In genomic region chr2:177535968-177536514, GRCh38 we compare ENCODE assay signal across 14 cellular contexts.
"Had no signal": no experiment of that assay in that cellular context is flagged by ENCODE, and none has a peak within 500 bp of the region (broad histone marks: within the 10 kb centered on the region; RNA-seq: fewer than 3 reads in every experiment).

No MANE protein-coding gene starts in this region.

- H3K4me3 ChIP-seq: adrenal gland, gastrocnemius medialis, hepatocyte, neural progenitor cell, ovary, thoracic aorta had no signal

- H3K9me3 Mint-ChIP-seq: activated CD4-positive, alpha-beta T cell treated with anti-CD3 and anti-CD28 coated beads, Interleukin-2, amount 10 ng/mL, durations not matched to agents 24 days and 14 days; activated T-helper 17 cell treated with anti-CD3 and anti-CD28 coated beads, Interleukin-2, amount 50 U/mL, for 72 hours; neural progenitor cell; stimulated activated naive CD8-positive, alpha-beta T cell treated with anti-CD3 and anti-CD28 coated beads, Interleukin-15, Interleukin-2, amounts not matched to agents 100 ng/mL and 50 ng/mL, for 24 hours had no signal

- DNase-seq: activated CD4-positive, alpha-beta T cell treated with anti-CD3 and anti-CD28 coated beads, Interleukin-2, amount 10 ng/mL, durations not matched to agents 24 days and 14 days; activated CD8-positive, alpha-beta memory T cell treated with anti-CD3 and anti-CD28 coated beads for 24 hours; activated naive CD4-positive, alpha-beta T cell treated with anti-CD3 and anti-CD28 coated beads, Interleukin-2, amount 50 U/mL, for 16 hours; adrenal gland; gastrocnemius medialis; left ventricle myocardium superior; mesenchymal stem cell; ovary; stimulated activated CD4-positive, alpha-beta T cell treated with anti-CD3 and anti-CD28 coated beads, Interleukin-4, amount 100 ng/mL, for 24 hours had no signal

- H3K36me3 ChIP-seq: adrenal gland, gastrocnemius medialis, neural progenitor cell, ovary, thoracic aorta had no signal

- H3K27ac ChIP-seq: adrenal gland, gastrocnemius medialis, hepatocyte, neural progenitor cell, ovary, thoracic aorta had no signal

- H3K27me3 ChIP-seq: adrenal gland, gastrocnemius medialis, hepatocyte, neural progenitor cell, ovary had no signal

- H3K9me3 ChIP-seq: adrenal gland, gastrocnemius medialis, ovary, thoracic aorta had no signal

- H3K4me3 Mint-ChIP-seq: activated CD4-positive, alpha-beta T cell treated with anti-CD3 and anti-CD28 coated beads, Interleukin-2, amount 10 ng/mL, durations not matched to agents 24 days and 14 days; activated T-helper 17 cell treated with anti-CD3 and anti-CD28 coated beads, Interleukin-2, amount 50 U/mL, for 72 hours; neural progenitor cell; stimulated activated naive CD8-positive, alpha-beta T cell treated with anti-CD3 and anti-CD28 coated beads, Interleukin-15, Interleukin-2, amounts not matched to agents 100 ng/mL and 50 ng/mL, for 24 hours had no signal

- H3K36me3 Mint-ChIP-seq: neural progenitor cell had no signal

- H3K4me1 ChIP-seq: adrenal gland, gastrocnemius medialis had no signal

- H3K4me1 Mint-ChIP-seq: activated T-helper 17 cell treated with anti-CD3 and anti-CD28 coated beads, Interleukin-2, amount 50 U/mL, for 72 hours had no signal

- H3K27me3 Mint-ChIP-seq: activated CD4-positive, alpha-beta T cell treated with anti-CD3 and anti-CD28 coated beads, Interleukin-2, amount 10 ng/mL, durations not matched to agents 24 days and 14 days; activated T-helper 17 cell treated with anti-CD3 and anti-CD28 coated beads, Interleukin-2, amount 50 U/mL, for 72 hours; stimulated activated naive CD8-positive, alpha-beta T cell treated with anti-CD3 and anti-CD28 coated beads, Interleukin-15, Interleukin-2, amounts not matched to agents 100 ng/mL and 50 ng/mL, for 24 hours had no signal

- H3K27ac Mint-ChIP-seq: activated CD4-positive, alpha-beta T cell treated with anti-CD3 and anti-CD28 coated beads, Interleukin-2, amount 10 ng/mL, durations not matched to agents 24 days and 14 days; activated T-helper 17 cell treated with anti-CD3 and anti-CD28 coated beads, Interleukin-2, amount 50 U/mL, for 72 hours; neural progenitor cell; stimulated activated naive CD8-positive, alpha-beta T cell treated with anti-CD3 and anti-CD28 coated beads, Interleukin-15, Interleukin-2, amounts not matched to agents 100 ng/mL and 50 ng/mL, for 24 hours had no signal
